In genomic region chr2:98376996-98377395, GRCh38 we compare ENCODE assay signal across 15 cellular contexts. TPM values are rescaled to one million over a fixed set of nuclear protein-coding genes. Genes with fewer than 3 reads are reported as not detected.
"Had no signal": no experiment of that assay in that cellular context is flagged by ENCODE, and none has a peak within 500 bp of the region (broad histone marks: within the 10 kb centered on the region; RNA-seq: fewer than 3 reads in every experiment).

No MANE protein-coding gene starts in this region.

- H3K4me1 ChIP-seq: tibial nerve, uterus had no signal

- DNase-seq: activated CD4-positive, alpha-beta T cell treated with anti-CD3 and anti-CD28 coated beads for 1 hour; activated effector memory CD4-positive, alpha-beta T cell treated with anti-CD3 and anti-CD28 coated beads, Interleukin-2, amount 50 U/mL, for 16 hours; activated T-cell treated with anti-CD3 and anti-CD28 coated beads, Interleukin-2, amount 50 U/mL, for 72 hours; effector memory CD4-positive, alpha-beta T cell; esophagus squamous epithelium; heart right ventricle; left ventricle myocardium superior; naive thymus-derived CD4-positive, alpha-beta T cell; stimulated activated CD4-positive, alpha-beta T cell treated with anti-CD3 and anti-CD28 coated beads, Interleukin-12 subunit alpha, Interleukin-12 subunit beta, amount 100 ng/mL, for 4 hours; stimulated activated CD4-positive, alpha-beta T cell treated with anti-CD3 and anti-CD28 coated beads, Interleukin-2, amount 100 ng/mL, for 24 hours; stimulated activated naive CD4-positive, alpha-beta T cell treated with Interleukin-2 at 50 U/mL for 16 hours; uterus had no signal

- H3K4me3 ChIP-seq: ascending aorta, esophagus squamous epithelium, heart right ventricle, tibial nerve, uterus had no signal

- H3K27ac ChIP-seq: ascending aorta, esophagus squamous epithelium, heart right ventricle, tibial nerve, uterus, VCaP had no signal

- H3K27me3 ChIP-seq: ascending aorta, tibial nerve, uterus had no signal

- H3K9me3 ChIP-seq: ascending aorta, esophagus squamous epithelium, heart right ventricle, tibial nerve, uterus had no signal

- H3K36me3 ChIP-seq: ascending aorta, esophagus squamous epithelium, heart right ventricle, tibial nerve, uterus had no signal

RNA-seq across cellular contexts. Expression of gene CNGA3, which starts 30.7 kb away (rescaled TPM):
- polyA plus RNA-seq: heart right ventricle; naive thymus-derived CD4-positive, alpha-beta T cell had no signal
